Comparison of ENCODE assay signal across 8 cellular contexts in the genomic region with DNA sequence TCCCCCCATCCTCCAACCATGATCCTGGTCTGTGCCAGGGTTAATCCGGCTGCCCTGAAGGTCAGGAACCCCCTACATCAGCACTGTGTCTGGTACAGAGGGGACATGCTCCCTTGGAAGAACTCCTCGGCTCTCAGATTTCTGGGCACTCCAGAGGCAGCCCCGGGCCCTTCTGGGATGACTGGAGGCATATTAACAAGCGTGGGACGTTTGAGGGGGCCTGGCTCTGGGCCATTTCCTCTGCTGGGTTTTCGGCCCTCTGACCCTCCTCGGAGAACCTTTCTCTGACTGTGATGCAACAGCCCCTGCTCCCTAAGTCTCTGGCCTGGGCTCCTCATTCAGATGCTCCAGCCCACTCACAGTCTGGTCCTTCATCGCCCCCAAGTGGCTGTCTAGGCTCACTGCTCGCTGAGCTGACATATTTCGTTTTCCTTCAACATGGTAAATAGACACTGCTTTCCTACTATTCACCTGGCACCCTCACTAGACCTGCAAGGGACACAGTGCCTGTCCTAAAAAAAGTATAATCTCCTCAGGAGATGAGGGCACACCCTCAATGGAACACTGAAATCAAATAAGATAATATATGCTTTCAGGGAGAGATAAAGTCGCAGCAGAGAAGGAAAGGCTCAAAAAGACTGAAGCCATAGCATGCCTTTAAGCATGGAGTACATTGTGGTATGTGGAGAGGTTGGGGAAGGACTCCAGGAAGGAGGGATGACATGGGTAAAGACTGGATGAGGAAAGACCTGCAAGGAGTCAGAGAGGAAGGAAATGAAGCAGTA.
DNase-seq lines count a peak whose midpoint lies in the region; ATAC-seq and TF ChIP-seq lines count a peak whose summit lies in the region.

No MANE protein-coding gene starts in this region.

- TF ChIP-seq EP300 in ovary (IDR thresholded peaks at IDR 0.05) = no peak

- no peak overlapping the region for H3K4me3 ChIP-seq in WI38 (ENCODE audit: low read depth, low read length)
- no peak overlapping the region for H3K4me3 ChIP-seq in ovary

- H3K4me1 ChIP-seq in ovary (ENCODE audit: insufficient read depth) = no peaks in the 10 kb centered on the region

- no peak overlapping the region for H3K4me3 Mint-ChIP-seq in activated T-helper 2 cell treated with anti-CD3 and anti-CD28 coated beads, Interferon-gamma antibody, Interleukin-2, Interleukin-4, amounts not matched to agents 10 μg/mL and 5 μg/mL and 100 μg/mL, durations not matched to agents 14 hours and 24 hours and 36 hours (ENCODE audit: low read depth)

- TF ChIP-seq POLR2A in ovary (IDR thresholded peaks at IDR 0.05) = no peak

- 23 to 33% (median 26%) methylated on average over 11 of the region's 11 CpGs for WGBS in ovary, 3 donors

- no peak overlapping the region for H3K27ac Mint-ChIP-seq in activated T-helper 2 cell treated with anti-CD3 and anti-CD28 coated beads, Interferon-gamma antibody, Interleukin-2, Interleukin-4, amounts not matched to agents 10 μg/mL and 5 μg/mL and 100 μg/mL, durations not matched to agents 14 hours and 24 hours and 36 hours

- peak; percentile 76 for TF ChIP-seq CTCF in WI38 (IDR thresholded peaks at IDR 0.05; ENCODE audit: low read depth, low read length)
- no peak for TF ChIP-seq CTCF in ovary (IDR thresholded peaks at IDR 0.05)

- DNase-seq in COLO829 (ENCODE audit: low spot score) (peak; percentile 53), NCI-H2196 (lab: John Stamatoyannopoulos, UW; ENCODE audit: unreplicated experiment) (peak; percentile 75), foreskin melanocyte (peak; percentile 29), ovary (peak in 3 of 5 donors; percentile 16 to 48 (median 25))
- no peak for DNase-seq in activated T-helper 2 cell treated with anti-CD3 and anti-CD28 coated beads, Interferon-gamma antibody, Interleukin-2, Interleukin-4, amounts not matched to agents 10 μg/mL and 5 μg/mL and 100 μg/mL, durations not matched to agents 14 hours and 24 hours and 36 hours (ENCODE audit: low spot score)

- ATAC-seq in GM18861 (IDR thresholded peaks at IDR 0.05; ENCODE audit: unreplicated experiment) (peak; percentile 81), HG03045 (IDR thresholded peaks at IDR 0.05; ENCODE audit: unreplicated experiment) (peak; percentile 80)

- no peaks in the 10 kb centered on the region for H3K36me3 Mint-ChIP-seq in activated T-helper 2 cell treated with anti-CD3 and anti-CD28 coated beads, Interferon-gamma antibody, Interleukin-2, Interleukin-4, amounts not matched to agents 10 μg/mL and 5 μg/mL and 100 μg/mL, durations not matched to agents 14 hours and 24 hours and 36 hours (ENCODE audit: low read depth)

- H3K27ac ChIP-seq in ovary = no peak overlapping the region

- no peaks in the 10 kb centered on the region for H3K9me3 Mint-ChIP-seq in activated T-helper 2 cell treated with anti-CD3 and anti-CD28 coated beads, Interferon-gamma antibody, Interleukin-2, Interleukin-4, amounts not matched to agents 10 μg/mL and 5 μg/mL and 100 μg/mL, durations not matched to agents 14 hours and 24 hours and 36 hours

- H3K4me1 Mint-ChIP-seq in activated T-helper 2 cell treated with anti-CD3 and anti-CD28 coated beads, Interferon-gamma antibody, Interleukin-2, Interleukin-4, amounts not matched to agents 10 μg/mL and 5 μg/mL and 100 μg/mL, durations not matched to agents 14 hours and 24 hours and 36 hours (ENCODE audit: low read depth) = no peaks in the 10 kb centered on the region

- intact Hi-C loops in ovary (cut with DNase I) = no loop called here
- intact Hi-C loops in activated T-helper 2 cell treated with anti-CD3 and anti-CD28 coated beads, Interferon-gamma antibody, Interleukin-2, Interleukin-4, amounts not matched to agents 10 μg/mL and 5 μg/mL and 100 μg/mL, durations not matched to agents 14 hours and 24 hours and 36 hours (cut with micrococcal nuclease) = no loop called here

- H3K9me3 ChIP-seq in ovary = no peaks in the 10 kb centered on the region

- H3K27me3 ChIP-seq in ovary = no peaks in the 10 kb centered on the region

- no peaks in the 10 kb centered on the region for H3K27me3 Mint-ChIP-seq in activated T-helper 2 cell treated with anti-CD3 and anti-CD28 coated beads, Interferon-gamma antibody, Interleukin-2, Interleukin-4, amounts not matched to agents 10 μg/mL and 5 μg/mL and 100 μg/mL, durations not matched to agents 14 hours and 24 hours and 36 hours (ENCODE audit: low read depth)

- H3K36me3 ChIP-seq in ovary = no peaks in the 10 kb centered on the region
